In genomic region chr20:31861346-31862156, GRCh38 we compare ENCODE assay signal across 1 cellular context.
TF ChIP-seq lines count a peak whose summit lies in the region.

No MANE protein-coding gene starts in this region.

TF ChIP-seq in HepG2, 621 proteins besides CTCF, POLR2A, EP300 and RAD21 (continues in another document):
- TF ChIP-seq ZNF569 (CRISPR knock-in tag; IDR thresholded peaks at IDR 0.05; ENCODE audit: borderline replicate concordance) = no peak
- no peak for TF ChIP-seq ZNF670 (CRISPR knock-in tag; IDR thresholded peaks at IDR 0.05; ENCODE audit: borderline replicate concordance)
- no peak for TF ChIP-seq RARA (CRISPR knock-in tag; IDR thresholded peaks at IDR 0.05)
- TF ChIP-seq ZNF768 (CRISPR knock-in tag; IDR thresholded peaks at IDR 0.05) = no peak; the same call in none of the 2 replicates
- TF ChIP-seq, protein P1, sequence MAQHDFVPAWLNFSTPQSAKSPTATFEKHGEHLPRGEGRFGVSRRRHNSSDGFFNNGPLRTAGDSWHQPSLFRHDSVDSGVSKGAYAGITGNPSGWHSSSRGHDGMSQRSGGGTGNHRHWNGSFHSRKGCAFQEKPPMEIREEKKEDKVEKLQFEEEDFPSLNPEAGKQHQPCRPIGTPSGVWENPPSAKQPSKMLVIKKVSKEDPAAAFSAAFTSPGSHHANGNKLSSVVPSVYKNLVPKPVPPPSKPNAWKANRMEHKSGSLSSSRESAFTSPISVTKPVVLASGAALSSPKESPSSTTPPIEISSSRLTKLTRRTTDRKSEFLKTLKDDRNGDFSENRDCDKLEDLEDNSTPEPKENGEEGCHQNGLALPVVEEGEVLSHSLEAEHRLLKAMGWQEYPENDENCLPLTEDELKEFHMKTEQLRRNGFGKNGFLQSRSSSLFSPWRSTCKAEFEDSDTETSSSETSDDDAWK (CRISPR knock-in tag; IDR thresholded peaks at IDR 0.05) = no peak
- TF ChIP-seq ATF4 (CRISPR knock-in tag; IDR thresholded peaks at IDR 0.05) = no peak
- no peak for TF ChIP-seq ZNF224 (CRISPR knock-in tag; IDR thresholded peaks at IDR 0.05)
- no peak for TF ChIP-seq ZNF780A (CRISPR knock-in tag; IDR thresholded peaks at IDR 0.05)
- peak; percentile 73; the same call in 1 of the 2 replicates for TF ChIP-seq ZNF547 (CRISPR knock-in tag; IDR thresholded peaks at IDR 0.05)
- TF ChIP-seq ZNF160 (CRISPR knock-in tag; IDR thresholded peaks at IDR 0.05) = 0 out of 2 replicates have a peak, but pooled peaks have one; percentile 3
- TF ChIP-seq FOXK2 (IDR thresholded peaks at IDR 0.05) = no peak
- TF ChIP-seq KAT7 (CRISPR knock-in tag; IDR thresholded peaks at IDR 0.05; ENCODE audit: borderline replicate concordance) = peak; percentile 32; the same call in 1 of the 2 replicates
- TF ChIP-seq SAFB2 (CRISPR knock-in tag; IDR thresholded peaks at IDR 0.05; ENCODE audit: borderline replicate concordance, low read depth) = peak; percentile 78; the same call in 1 of the 2 replicates
- 0 out of 2 replicates have a peak, but pooled peaks have one; percentile 63 for TF ChIP-seq ZNF724P (CRISPR knock-in tag; IDR thresholded peaks at IDR 0.05; ENCODE audit: borderline replicate concordance)
- 0 out of 2 replicates have a peak, but pooled peaks have one; percentile 9 for TF ChIP-seq BHLHE40 (IDR thresholded peaks at IDR 0.05; ENCODE audit: low read length)
- TF ChIP-seq, protein P2, sequence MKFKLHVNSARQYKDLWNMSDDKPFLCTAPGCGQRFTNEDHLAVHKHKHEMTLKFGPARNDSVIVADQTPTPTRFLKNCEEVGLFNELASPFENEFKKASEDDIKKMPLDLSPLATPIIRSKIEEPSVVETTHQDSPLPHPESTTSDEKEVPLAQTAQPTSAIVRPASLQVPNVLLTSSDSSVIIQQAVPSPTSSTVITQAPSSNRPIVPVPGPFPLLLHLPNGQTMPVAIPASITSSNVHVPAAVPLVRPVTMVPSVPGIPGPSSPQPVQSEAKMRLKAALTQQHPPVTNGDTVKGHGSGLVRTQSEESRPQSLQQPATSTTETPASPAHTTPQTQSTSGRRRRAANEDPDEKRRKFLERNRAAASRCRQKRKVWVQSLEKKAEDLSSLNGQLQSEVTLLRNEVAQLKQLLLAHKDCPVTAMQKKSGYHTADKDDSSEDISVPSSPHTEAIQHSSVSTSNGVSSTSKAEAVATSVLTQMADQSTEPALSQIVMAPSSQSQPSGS (CRISPR knock-in tag; IDR thresholded peaks at IDR 0.05) = 0 out of 2 replicates have a peak, but pooled peaks have one; percentile 25
- peak; percentile 24; the same call in 1 of the 2 replicates for TF ChIP-seq PAXIP1 (CRISPR knock-in tag; conservative IDR thresholded peaks at IDR 0.05)
- TF ChIP-seq ZNF576 (CRISPR knock-in tag; IDR thresholded peaks at IDR 0.05) = peak; percentile 79
- peak; percentile 94; the same call in 1 of the 2 replicates for TF ChIP-seq DNMT1 (CRISPR knock-in tag; IDR thresholded peaks at IDR 0.05)
- TF ChIP-seq, protein P3, sequence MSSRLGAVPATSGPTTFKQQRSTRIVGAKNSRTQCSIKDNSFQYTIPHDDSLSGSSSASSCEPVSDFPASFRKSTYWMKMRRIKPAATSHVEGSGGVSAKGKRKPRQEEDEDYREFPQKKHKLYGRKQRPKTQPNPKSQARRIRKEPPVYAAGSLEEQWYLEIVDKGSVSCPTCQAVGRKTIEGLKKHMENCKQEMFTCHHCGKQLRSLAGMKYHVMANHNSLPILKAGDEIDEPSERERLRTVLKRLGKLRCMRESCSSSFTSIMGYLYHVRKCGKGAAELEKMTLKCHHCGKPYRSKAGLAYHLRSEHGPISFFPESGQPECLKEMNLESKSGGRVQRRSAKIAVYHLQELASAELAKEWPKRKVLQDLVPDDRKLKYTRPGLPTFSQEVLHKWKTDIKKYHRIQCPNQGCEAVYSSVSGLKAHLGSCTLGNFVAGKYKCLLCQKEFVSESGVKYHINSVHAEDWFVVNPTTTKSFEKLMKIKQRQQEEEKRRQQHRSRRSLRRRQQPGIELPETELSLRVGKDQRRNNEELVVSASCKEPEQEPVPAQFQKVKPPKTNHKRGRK (CRISPR knock-in tag; IDR thresholded peaks at IDR 0.05) = peak; percentile 82; the same call in 1 of the 2 replicates
- TF ChIP-seq, protein P4, sequence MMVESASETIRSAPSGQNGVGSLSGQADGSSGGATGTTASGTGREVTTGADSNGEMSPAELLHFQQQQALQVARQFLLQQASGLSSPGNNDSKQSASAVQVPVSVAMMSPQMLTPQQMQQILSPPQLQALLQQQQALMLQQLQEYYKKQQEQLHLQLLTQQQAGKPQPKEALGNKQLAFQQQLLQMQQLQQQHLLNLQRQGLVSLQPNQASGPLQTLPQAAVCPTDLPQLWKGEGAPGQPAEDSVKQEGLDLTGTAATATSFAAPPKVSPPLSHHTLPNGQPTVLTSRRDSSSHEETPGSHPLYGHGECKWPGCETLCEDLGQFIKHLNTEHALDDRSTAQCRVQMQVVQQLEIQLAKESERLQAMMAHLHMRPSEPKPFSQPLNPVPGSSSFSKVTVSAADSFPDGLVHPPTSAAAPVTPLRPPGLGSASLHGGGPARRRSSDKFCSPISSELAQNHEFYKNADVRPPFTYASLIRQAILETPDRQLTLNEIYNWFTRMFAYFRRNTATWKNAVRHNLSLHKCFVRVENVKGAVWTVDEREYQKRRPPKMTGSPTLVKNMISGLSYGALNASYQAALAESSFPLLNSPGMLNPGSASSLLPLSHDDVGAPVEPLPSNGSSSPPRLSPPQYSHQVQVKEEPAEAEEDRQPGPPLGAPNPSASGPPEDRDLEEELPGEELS (CRISPR knock-in tag; IDR thresholded peaks at IDR 0.05) = no peak
- TF ChIP-seq ZNF333 (CRISPR knock-in tag; IDR thresholded peaks at IDR 0.05; ENCODE audit: borderline replicate concordance) = no peak; the same call in 1 of the 2 replicates
- TF ChIP-seq ATRX (CRISPR knock-in tag; IDR thresholded peaks at IDR 0.05; ENCODE audit: borderline replicate concordance) = no peak
- TF ChIP-seq, protein P5, sequence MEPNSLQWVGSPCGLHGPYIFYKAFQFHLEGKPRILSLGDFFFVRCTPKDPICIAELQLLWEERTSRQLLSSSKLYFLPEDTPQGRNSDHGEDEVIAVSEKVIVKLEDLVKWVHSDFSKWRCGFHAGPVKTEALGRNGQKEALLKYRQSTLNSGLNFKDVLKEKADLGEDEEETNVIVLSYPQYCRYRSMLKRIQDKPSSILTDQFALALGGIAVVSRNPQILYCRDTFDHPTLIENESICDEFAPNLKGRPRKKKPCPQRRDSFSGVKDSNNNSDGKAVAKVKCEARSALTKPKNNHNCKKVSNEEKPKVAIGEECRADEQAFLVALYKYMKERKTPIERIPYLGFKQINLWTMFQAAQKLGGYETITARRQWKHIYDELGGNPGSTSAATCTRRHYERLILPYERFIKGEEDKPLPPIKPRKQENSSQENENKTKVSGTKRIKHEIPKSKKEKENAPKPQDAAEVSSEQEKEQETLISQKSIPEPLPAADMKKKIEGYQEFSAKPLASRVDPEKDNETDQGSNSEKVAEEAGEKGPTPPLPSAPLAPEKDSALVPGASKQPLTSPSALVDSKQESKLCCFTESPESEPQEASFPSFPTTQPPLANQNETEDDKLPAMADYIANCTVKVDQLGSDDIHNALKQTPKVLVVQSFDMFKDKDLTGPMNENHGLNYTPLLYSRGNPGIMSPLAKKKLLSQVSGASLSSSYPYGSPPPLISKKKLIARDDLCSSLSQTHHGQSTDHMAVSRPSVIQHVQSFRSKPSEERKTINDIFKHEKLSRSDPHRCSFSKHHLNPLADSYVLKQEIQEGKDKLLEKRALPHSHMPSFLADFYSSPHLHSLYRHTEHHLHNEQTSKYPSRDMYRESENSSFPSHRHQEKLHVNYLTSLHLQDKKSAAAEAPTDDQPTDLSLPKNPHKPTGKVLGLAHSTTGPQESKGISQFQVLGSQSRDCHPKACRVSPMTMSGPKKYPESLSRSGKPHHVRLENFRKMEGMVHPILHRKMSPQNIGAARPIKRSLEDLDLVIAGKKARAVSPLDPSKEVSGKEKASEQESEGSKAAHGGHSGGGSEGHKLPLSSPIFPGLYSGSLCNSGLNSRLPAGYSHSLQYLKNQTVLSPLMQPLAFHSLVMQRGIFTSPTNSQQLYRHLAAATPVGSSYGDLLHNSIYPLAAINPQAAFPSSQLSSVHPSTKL (CRISPR knock-in tag; IDR thresholded peaks at IDR 0.05) = no peak
- no peak for TF ChIP-seq PHF5A (CRISPR knock-in tag; IDR thresholded peaks at IDR 0.05; ENCODE audit: low read depth, unreplicated experiment)
- TF ChIP-seq MED13 (CRISPR knock-in tag; IDR thresholded peaks at IDR 0.05) = 0 out of 2 replicates have a peak, but pooled peaks have one; percentile 18
- no peak; the same call in 1 of the 2 replicates for TF ChIP-seq ZNF205 (CRISPR knock-in tag; IDR thresholded peaks at IDR 0.05)
- TF ChIP-seq PRMT3 (CRISPR knock-in tag; IDR thresholded peaks at IDR 0.05; ENCODE audit: borderline replicate concordance, low read depth) = 0 out of 2 replicates have a peak, but pooled peaks have one; percentile 62
- TF ChIP-seq ZNF513 (CRISPR knock-in tag; conservative IDR thresholded peaks at IDR 0.05) = no peak
- no peak for TF ChIP-seq ATF1 (CRISPR knock-in tag; IDR thresholded peaks at IDR 0.05)
- no peak for TF ChIP-seq CBX5 (CRISPR knock-in tag; IDR thresholded peaks at IDR 0.05; ENCODE audit: borderline replicate concordance)
- no peak for TF ChIP-seq ZFP36L1 (CRISPR knock-in tag; IDR thresholded peaks at IDR 0.05)
- peak; percentile 62; the same call in 1 of the 2 replicates for TF ChIP-seq ZFP91 (CRISPR knock-in tag; IDR thresholded peaks at IDR 0.05; ENCODE audit: borderline replicate concordance)
- no peak for TF ChIP-seq ZHX1 (CRISPR knock-in tag; IDR thresholded peaks at IDR 0.05; ENCODE audit: low read depth)
- no peak for TF ChIP-seq ZNF841 (CRISPR knock-in tag; IDR thresholded peaks at IDR 0.05; ENCODE audit: borderline replicate concordance)
